ENCODE assay signal across 8 cellular contexts in genomic region chr19:43668406-43669158, GRCh38. TPM values are rescaled to one million over a fixed set of nuclear protein-coding genes. Genes with fewer than 3 reads are reported as not detected.
DNase-seq lines count a peak whose midpoint lies in the region; ATAC-seq and TF ChIP-seq lines count a peak whose summit lies in the region.

No MANE protein-coding gene starts in this region.

- TF ChIP-seq EP300 in Ishikawa (IDR thresholded peaks at IDR 0.05; ENCODE audit: borderline replicate concordance): 0 out of 2 replicates have a peak, but pooled peaks have one; percentile 14

- peak; percentile 99 for DNase-seq in DMS153 (lab: John Stamatoyannopoulos, UW)
- peak; percentile 88 to 99 (median 99) for DNase-seq in Peyer's patch
- peak; percentile 85 to 89 for DNase-seq in activated T-helper 1 cell treated with anti-CD3 and anti-CD28 coated beads, Interleukin-2, amount 50 U/mL, for 16 hours (ENCODE audit: low read depth in 1 of 2, low spot score in 1 of 2)
- peak; percentile 99 for DNase-seq in fibroblast of gingiva (ENCODE audit: low read depth)
- peak; percentile 77 for DNase-seq in naive B cell
- peak; percentile 88 to 96 for DNase-seq in stimulated activated effector memory CD8-positive, alpha-beta T cell treated with anti-CD3 and anti-CD28 coated beads, Interleukin-12 subunit alpha, Interleukin-12 subunit beta, amount 100 ng/mL, for 72 hours (ENCODE audit: low spot score in 2 of 2)

- H3K27ac ChIP-seq in Peyer's patch: peak overlapping the region; percentile 63 to 99 (median 92)

- no peaks in the 10 kb centered on the region for H3K9me3 ChIP-seq in Peyer's patch

- TF ChIP-seq POLR2A in Peyer's patch (IDR thresholded peaks at IDR 0.05): peak; percentile 95 to 96

- peak overlapping the region; percentile 81 to 94 (median 88) for H3K4me3 Mint-ChIP-seq in naive B cell
- peak overlapping the region; percentile 93 for H3K4me3 Mint-ChIP-seq in stimulated activated effector memory CD8-positive, alpha-beta T cell treated with anti-CD3 and anti-CD28 coated beads, Interleukin-12 subunit alpha, Interleukin-12 subunit beta, amount 100 ng/mL, for 72 hours

- no peak for TF ChIP-seq CTCF in Peyer's patch (IDR thresholded peaks at IDR 0.05)

- H3K4me1 Mint-ChIP-seq in naive B cell: peaks cover 28 to 50% (median 35%) of the 10 kb centered on the region in 3 donors
- peaks cover 47% of the 10 kb centered on the region for H3K4me1 Mint-ChIP-seq in stimulated activated effector memory CD8-positive, alpha-beta T cell treated with anti-CD3 and anti-CD28 coated beads, Interleukin-12 subunit alpha, Interleukin-12 subunit beta, amount 100 ng/mL, for 72 hours

- H3K4me1 ChIP-seq in Peyer's patch: peaks cover 0 to 25% (median 9%) of the 10 kb centered on the region in 4 donors

- peaks cover 0 to 6% of the 10 kb centered on the region in 2 donors for H3K36me3 Mint-ChIP-seq in naive B cell
- H3K36me3 Mint-ChIP-seq in stimulated activated effector memory CD8-positive, alpha-beta T cell treated with anti-CD3 and anti-CD28 coated beads, Interleukin-12 subunit alpha, Interleukin-12 subunit beta, amount 100 ng/mL, for 72 hours: peaks cover 55% of the 10 kb centered on the region

- no peaks in the 10 kb centered on the region for H3K36me3 ChIP-seq in Peyer's patch

- no peak for TF ChIP-seq RAD21 in Ishikawa (IDR thresholded peaks at IDR 0.05; ENCODE audit: low read depth)

- peaks cover 0 to 7% (median 0%) of the 10 kb centered on the region in 7 donors for H3K9me3 Mint-ChIP-seq in naive B cell
- no peaks in the 10 kb centered on the region for H3K9me3 Mint-ChIP-seq in stimulated activated effector memory CD8-positive, alpha-beta T cell treated with anti-CD3 and anti-CD28 coated beads, Interleukin-12 subunit alpha, Interleukin-12 subunit beta, amount 100 ng/mL, for 72 hours

- no peaks in the 10 kb centered on the region for H3K27me3 ChIP-seq in Peyer's patch

- peaks cover 0 to 49% (median 12%) of the 10 kb centered on the region in 3 donors for H3K27me3 Mint-ChIP-seq in naive B cell

- peak overlapping the region; percentile 41 to 74 (median 54) for H3K4me3 ChIP-seq in Peyer's patch

- H3K27ac Mint-ChIP-seq in naive B cell: peak overlapping the region; percentile 32 to 92 (median 64)
- peak overlapping the region; percentile 95 for H3K27ac Mint-ChIP-seq in stimulated activated effector memory CD8-positive, alpha-beta T cell treated with anti-CD3 and anti-CD28 coated beads, Interleukin-12 subunit alpha, Interleukin-12 subunit beta, amount 100 ng/mL, for 72 hours

- ATAC-seq in GM21619 (IDR thresholded peaks at IDR 0.05; ENCODE audit: unreplicated experiment) (peak; percentile 79), naive B cell (ENCODE audit: low read depth in 2 of 2) (peak; percentile 71 to 76)
- peak; percentile 90 for ATAC-seq in stimulated activated effector memory CD8-positive, alpha-beta T cell treated with anti-CD3 and anti-CD28 coated beads, Interleukin-12 subunit alpha, Interleukin-12 subunit beta, amount 100 ng/mL, for 72 hours

TF ChIP-seq in Ishikawa, 13 proteins besides CTCF, POLR2A, EP300 and RAD21:
- TF ChIP-seq EGR1 (IDR thresholded peaks at IDR 0.05) (no peak), TAF1 (IDR thresholded peaks at IDR 0.05; ENCODE audit: low read depth) (peak; percentile 51; the same call in 1 of the 2 replicates), CREB1 (IDR thresholded peaks at IDR 0.05; ENCODE audit: low read depth) (0 out of 2 replicates have a peak, but pooled peaks have one; percentile 12), YY1 (IDR thresholded peaks at IDR 0.05; ENCODE audit: low read depth) (no peak), TCF12 (IDR thresholded peaks at IDR 0.05; ENCODE audit: low read depth) (no peak), CEBPB (IDR thresholded peaks at IDR 0.05) (no peak), ZBTB7A (IDR thresholded peaks at IDR 0.05; ENCODE audit: low read depth) (no peak), TEAD4 (IDR thresholded peaks at IDR 0.05) (no peak), NFIC (IDR thresholded peaks at IDR 0.05) (no peak), MAX (IDR thresholded peaks at IDR 0.05) (no peak), FOXM1 (IDR thresholded peaks at IDR 0.05; ENCODE audit: borderline replicate concordance, low read depth) (no peak)
- TF ChIP-seq, protein P1, sequence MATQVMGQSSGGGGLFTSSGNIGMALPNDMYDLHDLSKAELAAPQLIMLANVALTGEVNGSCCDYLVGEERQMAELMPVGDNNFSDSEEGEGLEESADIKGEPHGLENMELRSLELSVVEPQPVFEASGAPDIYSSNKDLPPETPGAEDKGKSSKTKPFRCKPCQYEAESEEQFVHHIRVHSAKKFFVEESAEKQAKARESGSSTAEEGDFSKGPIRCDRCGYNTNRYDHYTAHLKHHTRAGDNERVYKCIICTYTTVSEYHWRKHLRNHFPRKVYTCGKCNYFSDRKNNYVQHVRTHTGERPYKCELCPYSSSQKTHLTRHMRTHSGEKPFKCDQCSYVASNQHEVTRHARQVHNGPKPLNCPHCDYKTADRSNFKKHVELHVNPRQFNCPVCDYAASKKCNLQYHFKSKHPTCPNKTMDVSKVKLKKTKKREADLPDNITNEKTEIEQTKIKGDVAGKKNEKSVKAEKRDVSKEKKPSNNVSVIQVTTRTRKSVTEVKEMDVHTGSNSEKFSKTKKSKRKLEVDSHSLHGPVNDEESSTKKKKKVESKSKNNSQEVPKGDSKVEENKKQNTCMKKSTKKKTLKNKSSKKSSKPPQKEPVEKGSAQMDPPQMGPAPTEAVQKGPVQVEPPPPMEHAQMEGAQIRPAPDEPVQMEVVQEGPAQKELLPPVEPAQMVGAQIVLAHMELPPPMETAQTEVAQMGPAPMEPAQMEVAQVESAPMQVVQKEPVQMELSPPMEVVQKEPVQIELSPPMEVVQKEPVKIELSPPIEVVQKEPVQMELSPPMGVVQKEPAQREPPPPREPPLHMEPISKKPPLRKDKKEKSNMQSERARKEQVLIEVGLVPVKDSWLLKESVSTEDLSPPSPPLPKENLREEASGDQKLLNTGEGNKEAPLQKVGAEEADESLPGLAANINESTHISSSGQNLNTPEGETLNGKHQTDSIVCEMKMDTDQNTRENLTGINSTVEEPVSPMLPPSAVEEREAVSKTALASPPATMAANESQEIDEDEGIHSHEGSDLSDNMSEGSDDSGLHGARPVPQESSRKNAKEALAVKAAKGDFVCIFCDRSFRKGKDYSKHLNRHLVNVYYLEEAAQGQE (IDR thresholded peaks at IDR 0.05; ENCODE audit: low read depth): no peak
TF ChIP-seq in Ishikawa: peak in this region for 2.

RNA-seq across cellular contexts. Expression of gene PLAUR, which starts 1.4 kb away (rescaled TPM):
- 10 to 100 TPM in 3 of 4 donors, 1 to 10 TPM in 1; 7.0 to 21.2 (median 15.5) TPM for total RNA-seq in Peyer's patch
- 1 to 10 TPM in 1 of 6 donors, under 1 TPM in 4, not detected in 1; 0.37 to 1.1 (median 0.84) TPM for polyA plus RNA-seq in naive B cell (ENCODE audit: low read depth in 6 of 6)

RNA-seq across cellular contexts. Expression of gene CADM4, which starts 28.9 kb away (rescaled TPM):
- 1 to 10 TPM in 1 of 4 donors, under 1 TPM in 1, not detected in 2; 0.80 to 1.4 TPM for total RNA-seq in Peyer's patch
- polyA plus RNA-seq in naive B cell (ENCODE audit: low read depth in 6 of 6): under 1 TPM in 4 of 6 donors, not detected in 2; 0.12 to 0.22 (median 0.19) TPM

RNA-seq across cellular contexts. Expression of gene IRGC, which starts 47.3 kb away (rescaled TPM):
- total RNA-seq in Peyer's patch: not detected
- not detected for polyA plus RNA-seq in naive B cell (ENCODE audit: low read depth in 6 of 6)

RNA-seq across cellular contexts. Expression of gene ZNF428, which starts 49.2 kb away (rescaled TPM):
- 10 to 100 TPM; 10.5 to 28.1 (median 11.6) TPM for total RNA-seq in Peyer's patch
- 10 to 100 TPM in 4 of 6 donors, 1 to 10 TPM in 2; 8.2 to 18.4 (median 11.1) TPM for polyA plus RNA-seq in naive B cell (ENCODE audit: low read depth in 6 of 6)

RNA-seq across cellular contexts. Expression of gene SRRM5, which starts 56.7 kb away (rescaled TPM):
- total RNA-seq in Peyer's patch: 1 to 10 TPM in 3 of 4 donors, not detected in 1; 1.2 to 2.7 (median 2.5) TPM
- polyA plus RNA-seq in naive B cell (ENCODE audit: low read depth in 6 of 6): under 1 TPM in 3 of 6 donors, not detected in 3; 0.24 to 0.73 (median 0.25) TPM

Comparison
In these comparisons a context has a peak if more than half of its experiments do, and no peak if none do; other contexts are left out.
1. Peak in every context shown above with its lines: DNase-seq, ATAC-seq, H3K4me3 ChIP-seq and H3K27ac ChIP-seq.